Comparison of ENCODE assay signal across 8 cellular contexts in the genomic region with DNA sequence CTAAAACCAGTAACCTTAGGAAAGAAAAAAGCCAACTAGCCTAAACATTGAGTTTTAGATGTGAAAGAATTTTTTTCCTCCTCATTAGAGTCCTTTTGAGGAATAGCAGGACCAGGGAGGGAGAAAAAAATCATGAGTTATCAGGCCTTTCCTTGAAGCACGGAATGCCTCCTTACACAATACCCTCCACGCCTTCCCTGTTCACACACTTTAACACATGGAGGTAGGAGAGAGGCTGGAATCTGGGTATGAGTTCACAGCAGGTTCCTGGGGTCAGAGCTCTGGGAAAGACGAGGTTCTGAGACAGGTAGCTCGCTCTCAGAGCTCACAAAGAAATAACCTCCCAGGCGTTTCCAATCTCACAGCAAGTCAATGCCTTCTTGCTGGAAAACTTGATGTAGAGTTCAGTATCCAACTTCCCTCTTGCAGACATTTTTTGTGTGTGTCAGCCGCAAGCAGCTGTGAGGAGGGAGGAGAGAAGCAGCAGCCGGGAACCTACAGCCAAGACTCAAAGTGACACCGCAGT. TPM values are rescaled to one million over a fixed set of nuclear protein-coding genes. Genes with fewer than 3 reads are reported as not detected.
DNase-seq lines count a peak whose midpoint lies in the region; ATAC-seq and TF ChIP-seq lines count a peak whose summit lies in the region.

No MANE protein-coding gene starts in this region.

- TF ChIP-seq CTCF in AG09309 (IDR thresholded peaks at IDR 0.05; ENCODE audit: control insufficient read depth, insufficient read depth, low read depth, low read length, missing control alignments) (no peak), esophagus muscularis mucosa (IDR thresholded peaks at IDR 0.05) (no peak)

- peak overlapping the region; percentile 89 for H3K4me2 ChIP-seq in neuronal stem cell (ENCODE audit: insufficient read depth, low read length, poor library complexity, severe bottlenecking)

- DNase-seq in AG09309 (ENCODE audit: low read depth): no peak
- peak in 1 of 2 experiments; percentile 24 for DNase-seq in SJCRH30
- DNase-seq in esophagus muscularis mucosa (ENCODE audit: extremely low spot score): no peak
- DNase-seq in neuronal stem cell (ENCODE audit: low spot score): peak; percentile 1
- no peak for DNase-seq in Ammon's horn (ENCODE audit: low spot score)
- no peak for DNase-seq in NCI-H226
- DNase-seq in SIG-M5 treated with dmso at 0.1 percent for 504 hours (lab: John Stamatoyannopoulos, UW; ENCODE audit: unreplicated experiment): no peak

- peak overlapping the region; percentile 66 for H3K4me3 ChIP-seq in AG09309 (ENCODE audit: control insufficient read depth, low read depth, low read length)
- peak overlapping the region; percentile 85 for H3K4me3 ChIP-seq in SJCRH30
- H3K4me3 ChIP-seq in esophagus muscularis mucosa: peak overlapping the region; percentile 57 to 85 (median 70)
- peak overlapping the region; percentile 65 to 83 for H3K4me3 ChIP-seq in neuronal stem cell (ENCODE audit: low read length in 2 of 2)

- H3K14ac ChIP-seq in neuronal stem cell (ENCODE audit: low read length): no peak overlapping the region

- peak overlapping the region; percentile 79; the same call in 1 of the 2 replicates for H3K27ac ChIP-seq in SJCRH30
- H3K27ac ChIP-seq in esophagus muscularis mucosa (replicated peaks in 1 of 4): peak overlapping the region; percentile 80 to 89 (median 84)
- no peak overlapping the region for H3K27ac ChIP-seq in neuronal stem cell (replicated peaks; ENCODE audit: low read length)

- peak overlapping the region; percentile 91 for H3K9ac ChIP-seq in neuronal stem cell (ENCODE audit: low read depth, low read length, poor library complexity)

- peak; percentile 13 for ATAC-seq in GM21447 (IDR thresholded peaks at IDR 0.05; ENCODE audit: unreplicated experiment)

- H2BK120ac ChIP-seq in neuronal stem cell (ENCODE audit: low read depth, low read length): no peak overlapping the region

- H3K4ac ChIP-seq in neuronal stem cell (ENCODE audit: low read length): no peak overlapping the region

- TF ChIP-seq EP300 in esophagus muscularis mucosa (IDR thresholded peaks at IDR 0.05): no peak

- H2BK5ac ChIP-seq in neuronal stem cell (ENCODE audit: low read length): no peak overlapping the region

- no peak overlapping the region for H4K8ac ChIP-seq in neuronal stem cell (ENCODE audit: low read depth, low read length)

- H3K9me3 ChIP-seq in SJCRH30 (replicated peaks) (peaks cover 9% of the 10 kb centered on the region), esophagus muscularis mucosa (no peaks in the 10 kb centered on the region), neuronal stem cell (replicated peaks in 1 of 2; ENCODE audit: control insufficient read depth in 2 of 2, insufficient read depth in 1 of 2, low read depth in 1 of 2, low read length in 2 of 2) (peaks cover 2 to 38% of the 10 kb centered on the region in 2 donors)

- H2AK5ac ChIP-seq in neuronal stem cell (ENCODE audit: low read depth, low read length): no peak overlapping the region

- H2AFZ ChIP-seq in neuronal stem cell (ENCODE audit: low read length): peak overlapping the region; percentile 96

- no peak for TF ChIP-seq POLR2A in esophagus muscularis mucosa (IDR thresholded peaks at IDR 0.05; ENCODE audit: low read depth)

- H3K23ac ChIP-seq in neuronal stem cell (ENCODE audit: low read depth, low read length, poor library complexity): no peak overlapping the region

- 14% methylated on average over 6 of the region's 8 CpGs for WGBS in esophagus muscularis mucosa
- WGBS in neuronal stem cell (ENCODE audit: extremely low coverage in 2 of 2, insufficient read length in 2 of 2, insufficient replicate concordance in 1 of 2), 2 donors: no CpG with 5 or more reads among the region's 8 CpGs

- H4K91ac ChIP-seq in neuronal stem cell (ENCODE audit: low read depth, low read length, poor library complexity): no peak overlapping the region

- H3K4me1 ChIP-seq in SJCRH30: no peaks in the 10 kb centered on the region; the same call in 1 of the 2 replicates
- peaks cover 6 to 21% (median 18%) of the 10 kb centered on the region in 4 donors for H3K4me1 ChIP-seq in esophagus muscularis mucosa
- H3K4me1 ChIP-seq in neuronal stem cell (ENCODE audit: control insufficient read depth in 2 of 2, insufficient read depth in 1 of 2, low read depth in 1 of 2, low read length in 2 of 2): peaks cover 4% of the 10 kb centered on the region in 2 donors

- peaks cover 3% of the 10 kb centered on the region; the same call in 1 of the 2 replicates for H3K36me3 ChIP-seq in SJCRH30
- H3K36me3 ChIP-seq in esophagus muscularis mucosa: peaks cover 0 to 2% (median 0%) of the 10 kb centered on the region in 4 donors
- H3K36me3 ChIP-seq in neuronal stem cell (replicated peaks in 1 of 2; ENCODE audit: control insufficient read depth in 2 of 2, insufficient read depth in 2 of 2, low read length in 2 of 2): no peaks in the 10 kb centered on the region

- no peaks in the 10 kb centered on the region for H3K79me1 ChIP-seq in neuronal stem cell (ENCODE audit: low read depth, low read length)

- no peak overlapping the region for H3K18ac ChIP-seq in neuronal stem cell (ENCODE audit: low read length)

- H3K27me3 ChIP-seq in SJCRH30 (no peaks in the 10 kb centered on the region), esophagus muscularis mucosa (no peaks in the 10 kb centered on the region), neuronal stem cell (ENCODE audit: control insufficient read depth in 3 of 3, insufficient read depth in 3 of 3, low read depth in 1 of 3, low read length in 3 of 3) (no peaks in the 10 kb centered on the region)

- no peak overlapping the region for H2BK15ac ChIP-seq in neuronal stem cell (ENCODE audit: low read length)

- no peak overlapping the region for H2BK12ac ChIP-seq in neuronal stem cell (ENCODE audit: low read length)

- intact Hi-C loops in esophagus muscularis mucosa (cut with DNase I): no loop called here

RNA-seq across cellular contexts. Expression of gene ZNF573, which starts 0.7 kb away (rescaled TPM):
- total RNA-seq in SJCRH30 (2014; rRNA removed; shearing (Covaris generic)): 8.5 and 10.7 TPM in 2 replicates
- total RNA-seq in esophagus muscularis mucosa: 10 to 100 TPM in 1 of 4 donors, 1 to 10 TPM in 3; 5.8 to 12.1 (median 7.6) TPM
- polyA plus RNA-seq in neuronal stem cell (2013, experiment 1 of 2): 11.2 TPM
- 7.6 TPM for polyA plus RNA-seq in neuronal stem cell (2013, experiment 2 of 2)

RNA-seq across cellular contexts. Expression of gene ZNF607, which starts 59.1 kb away (rescaled TPM):
- total RNA-seq in SJCRH30 (2014; rRNA removed; shearing (Covaris generic)): 10.6 and 12.2 TPM in 2 replicates
- total RNA-seq in esophagus muscularis mucosa: 1 to 10 TPM; 2.3 to 8.8 (median 6.7) TPM
- 8.5 TPM for polyA plus RNA-seq in neuronal stem cell (2013, experiment 1 of 2)
- 9.4 TPM for polyA plus RNA-seq in neuronal stem cell (2013, experiment 2 of 2)
